Comparison of ENCODE assay signal across 32 cellular contexts in genomic region chr5:106241409-106241808, GRCh38.
DNase-seq lines count a peak whose midpoint lies in the region; ATAC-seq and TF ChIP-seq lines count a peak whose summit lies in the region.
"Had no signal": no experiment of that assay in that cellular context is flagged by ENCODE, and none has a peak within 500 bp of the region (broad histone marks: within the 10 kb centered on the region; RNA-seq: fewer than 3 reads in every experiment).

No MANE protein-coding gene starts in this region.

- H3K36me3 ChIP-seq in breast epithelium (no peaks in the 10 kb centered on the region), Karpas-422 (ENCODE audit: insufficient read depth, low read length) (no peaks in the 10 kb centered on the region)
- H3K36me3 ChIP-seq: BE2C, HAP-1, tibial artery had no signal

- intact Hi-C loops in MCF 10A (cut with micrococcal nuclease) (no loop called here), breast epithelium (cut with DNase I; ENCODE audit: low total_unique reads) (no loop called here)

- no TSS peak for BruUV-seq in MCF 10A (replicated peaks; lab: Mats Ljungman, UMichigan)

- no peak for TF ChIP-seq POLR2A in breast epithelium (IDR thresholded peaks at IDR 0.05)

- no peak overlapping the region for H2AFZ ChIP-seq in Karpas-422 (ENCODE audit: low read length)

- no peaks in the 10 kb centered on the region for H3K36me3 Mint-ChIP-seq in MCF 10A (ENCODE audit: insufficient read depth, unreplicated experiment)
- H3K36me3 Mint-ChIP-seq in activated CD8-positive, alpha-beta memory T cell treated with anti-CD3 and anti-CD28 coated beads, Interleukin-2, amount 10 ng/mL, durations not matched to agents 7 days and 5 days = no peaks in the 10 kb centered on the region
- H3K36me3 Mint-ChIP-seq: natural killer cell treated with Interleukin-12 subunit alpha and Interleukin-12 subunit beta and Interleukin-15 and Interleukin-18, amount 100 ng/mL, for 72 hours had no signal

- no peak overlapping the region for H3K4me3 ChIP-seq in breast epithelium
- no peak overlapping the region for H3K4me3 ChIP-seq in Karpas-422 (ENCODE audit: low read length)
- H3K4me3 ChIP-seq: HAP-1, lung, mucosa of descending colon, smooth muscle cell, tibial artery had no signal

- DNase-seq in MCF 10A (ENCODE audit: unreplicated experiment) (peak; percentile 8), breast epithelium (ENCODE audit: low spot score in 2 of 2) (no peak), fibroblast of peridontal ligament (ENCODE audit: extremely low read depth) (peak; percentile 2), T-helper 9 cell (no peak), NCI-H2227 treated with DMSO at 0.1 percent for 48 hours (lab: John Stamatoyannopoulos, UW) (no peak), Karpas-422 (no peak)
- no peak for DNase-seq in activated CD8-positive, alpha-beta memory T cell treated with anti-CD3 and anti-CD28 coated beads, Interleukin-2, amount 10 ng/mL, durations not matched to agents 7 days and 5 days
- DNase-seq: ACHN; activated CD8-positive, alpha-beta T cell treated with anti-CD3 and anti-CD28 coated beads, Interleukin-2, amount 10 ng/mL, durations not matched to agents 7 days and 5 days; activated T-cell treated with anti-CD3 and anti-CD28 coated beads for 4 hours; aorta; BE2C; CD8-positive, alpha-beta memory T cell; cerebellar nuclear complex; GDM1; head of caudate nucleus; mucosa of descending colon; MV-4-11; NCI-H1694 treated with DMSO at 0.1 percent for 48 hours; NCI-H2171 treated with DMSO at 0.1 percent for 48 hours; NCI-H524 treated with DMSO at 0.1 percent for 48 hours; stimulated activated CD4-positive, alpha-beta T cell treated with anti-CD3 and anti-CD28 coated beads, Interleukin-2, amount 100 ng/mL, for 24 hours; T-helper 2 cell; tibial artery had no signal

- H3K4me1 ChIP-seq in breast epithelium (no peaks in the 10 kb centered on the region), Karpas-422 (ENCODE audit: low read length) (no peaks in the 10 kb centered on the region)
- H3K4me1 ChIP-seq: tibial artery had no signal

- no peaks in the 10 kb centered on the region for H3K79me2 ChIP-seq in Karpas-422 (ENCODE audit: low read length)

- H3K27me3 Mint-ChIP-seq in MCF 10A (ENCODE audit: insufficient read depth, unreplicated experiment) = no peaks in the 10 kb centered on the region
- no peaks in the 10 kb centered on the region for H3K27me3 Mint-ChIP-seq in activated CD8-positive, alpha-beta memory T cell treated with anti-CD3 and anti-CD28 coated beads, Interleukin-2, amount 10 ng/mL, durations not matched to agents 7 days and 5 days
- H3K27me3 Mint-ChIP-seq: CD8-positive, alpha-beta memory T cell; natural killer cell treated with Interleukin-12 subunit alpha and Interleukin-12 subunit beta and Interleukin-15 and Interleukin-18, amount 100 ng/mL, for 72 hours had no signal

- H3K9ac ChIP-seq in Karpas-422 (ENCODE audit: low read length) = no peak overlapping the region
- H3K9ac ChIP-seq: KMS-11 had no signal

- H3K9me3 Mint-ChIP-seq in MCF 10A (ENCODE audit: unreplicated experiment) = no peaks in the 10 kb centered on the region
- H3K9me3 Mint-ChIP-seq in activated CD8-positive, alpha-beta memory T cell treated with anti-CD3 and anti-CD28 coated beads, Interleukin-2, amount 10 ng/mL, durations not matched to agents 7 days and 5 days (ENCODE audit: low read depth) = peaks cover 13% of the 10 kb centered on the region

- H3K4me1 Mint-ChIP-seq in MCF 10A (ENCODE audit: insufficient read depth, unreplicated experiment) = no peaks in the 10 kb centered on the region
- no peaks in the 10 kb centered on the region for H3K4me1 Mint-ChIP-seq in activated CD8-positive, alpha-beta memory T cell treated with anti-CD3 and anti-CD28 coated beads, Interleukin-2, amount 10 ng/mL, durations not matched to agents 7 days and 5 days
- H3K4me1 Mint-ChIP-seq: CD8-positive, alpha-beta memory T cell had no signal

- no peaks in the 10 kb centered on the region for H3K27me3 ChIP-seq in breast epithelium
- H3K27me3 ChIP-seq in Karpas-422 (ENCODE audit: low read length) = no peaks in the 10 kb centered on the region
- H3K27me3 ChIP-seq: BE2C, tibial artery had no signal

- H4K20me1 ChIP-seq in Karpas-422 (ENCODE audit: insufficient read depth, low read depth, low read length) = no peaks in the 10 kb centered on the region

- H3K27ac Mint-ChIP-seq in MCF 10A (ENCODE audit: low read depth, unreplicated experiment) = no peak overlapping the region
- no peak overlapping the region for H3K27ac Mint-ChIP-seq in activated CD8-positive, alpha-beta memory T cell treated with anti-CD3 and anti-CD28 coated beads, Interleukin-2, amount 10 ng/mL, durations not matched to agents 7 days and 5 days
- H3K27ac Mint-ChIP-seq: activated CD8-positive, alpha-beta T cell treated with anti-CD3 and anti-CD28 coated beads, Interleukin-2, amount 10 ng/mL, durations not matched to agents 7 days and 5 days; activated naive CD4-positive, alpha-beta T cell treated with anti-CD3 and anti-CD28 coated beads, Interleukin-2, amount 50 U/mL, for 72 hours; CD8-positive, alpha-beta memory T cell; natural killer cell treated with Interleukin-12 subunit alpha and Interleukin-12 subunit beta and Interleukin-15 and Interleukin-18, amount 100 ng/mL, for 72 hours had no signal

- CTCF ChIA-PET in MCF 10A (lab: Yijun Ruan, JAX) = no interaction called here
- CTCF ChIA-PET in activated CD8-positive, alpha-beta memory T cell treated with anti-CD3 and anti-CD28 coated beads, Interleukin-2, amount 10 ng/mL, durations not matched to agents 7 days and 5 days (lab: Charles Lee) = no interaction called here

- H3K27ac ChIP-seq in breast epithelium = no peak overlapping the region
- H3K27ac ChIP-seq in Karpas-422 (ENCODE audit: low read length) = no peak overlapping the region
- H3K27ac ChIP-seq: epithelial cell of prostate, KMS-11, tibial artery had no signal

- H3K4me3 Mint-ChIP-seq in MCF 10A (ENCODE audit: unreplicated experiment) = no peak overlapping the region
- no peak overlapping the region for H3K4me3 Mint-ChIP-seq in activated CD8-positive, alpha-beta memory T cell treated with anti-CD3 and anti-CD28 coated beads, Interleukin-2, amount 10 ng/mL, durations not matched to agents 7 days and 5 days
- H3K4me3 Mint-ChIP-seq: activated CD8-positive, alpha-beta T cell treated with anti-CD3 and anti-CD28 coated beads, Interleukin-2, amount 10 ng/mL, durations not matched to agents 7 days and 5 days; CD8-positive, alpha-beta memory T cell; natural killer cell treated with Interleukin-12 subunit alpha and Interleukin-12 subunit beta and Interleukin-15 and Interleukin-18, amount 100 ng/mL, for 72 hours had no signal

- H3K4me2 ChIP-seq in Karpas-422 (ENCODE audit: low read depth, low read length, poor library complexity, severe bottlenecking) = no peak overlapping the region
- H3K4me2 ChIP-seq: KMS-11, smooth muscle cell had no signal

- H3K9me3 ChIP-seq in breast epithelium = peaks cover 0 to 5% of the 10 kb centered on the region in 2 donors
- peaks cover 15% of the 10 kb centered on the region for H3K9me3 ChIP-seq in Karpas-422 (ENCODE audit: low read length)
- H3K9me3 ChIP-seq: BE2C, HAP-1, tibial artery had no signal

- TF ChIP-seq CTCF in MCF 10A (IDR thresholded peaks at IDR 0.05; ENCODE audit: unreplicated experiment) (no peak), breast epithelium (IDR thresholded peaks at IDR 0.05) (no peak)

- POLR2A ChIA-PET in MCF 10A (lab: Yijun Ruan, JAX) = no interaction called here

- no peak for ATAC-seq in SK-N-SH treated with all-trans-retinoic acid at 6 μM for 48 hours
- no peak for ATAC-seq in activated CD8-positive, alpha-beta memory T cell treated with anti-CD3 and anti-CD28 coated beads, Interleukin-2, amount 10 ng/mL, durations not matched to agents 7 days and 5 days
- ATAC-seq: activated CD8-positive, alpha-beta T cell treated with anti-CD3 and anti-CD28 coated beads, Interleukin-2, amount 10 ng/mL, durations not matched to agents 7 days and 5 days; activated naive CD4-positive, alpha-beta T cell treated with anti-CD3 and anti-CD28 coated beads, Interleukin-2, amount 50 U/mL, for 72 hours; mucosa of descending colon; natural killer cell treated with Interleukin-12 subunit alpha and Interleukin-12 subunit beta and Interleukin-15 and Interleukin-18, amount 100 ng/mL, for 72 hours had no signal

- no peaks in the 10 kb centered on the region for H3K9me2 ChIP-seq in Karpas-422 (replicated peaks; ENCODE audit: insufficient read depth, low read length)

TF ChIP-seq in SK-N-SH treated with all-trans-retinoic acid at 6 μM for 48 hours, 23 proteins besides CTCF, POLR2A, EP300 and RAD21:
- TF ChIP-seq ESRRG (CRISPR knock-in tag; IDR thresholded peaks at IDR 0.05) = no peak
- TF ChIP-seq GLIS3 (CRISPR knock-in tag; IDR thresholded peaks at IDR 0.05) = no peak
- TF ChIP-seq ISL1 (CRISPR knock-in tag; IDR thresholded peaks at IDR 0.05) = peak; percentile 32

Comparison
In these comparisons a context has a peak if more than half of its experiments do, and no peak if none do; other contexts are left out.
1. DNase-seq: peak in MCF 10A (single experiment) and fibroblast of peridontal ligament (single experiment); none in breast epithelium (0 of 2), T-helper 9 cell (single experiment), NCI-H2227 treated with DMSO at 0.1 percent for 48 hours (single experiment), Karpas-422 (single experiment) and activated CD8-positive, alpha-beta memory T cell treated with anti-CD3 and anti-CD28 coated beads, Interleukin-2, amount 10 ng/mL, durations not matched to agents 7 days and 5 days (single experiment).